17 cellular contexts compared by ENCODE assay signal in genomic region chr14:74528886-74529285, GRCh38. TPM values are rescaled to one million over a fixed set of nuclear protein-coding genes. Genes with fewer than 3 reads are reported as not detected.
DNase-seq lines count a peak whose midpoint lies in the region; FAIRE-seq and TF ChIP-seq lines count a peak whose summit lies in the region.
"Had no signal": no experiment of that assay in that cellular context is flagged by ENCODE, and none has a peak within 500 bp of the region (broad histone marks: within the 10 kb centered on the region; RNA-seq: fewer than 3 reads in every experiment).

No MANE protein-coding gene starts in this region.

- H4K20me1 ChIP-seq in mammary epithelial cell (ENCODE audit: insufficient read depth, low read length) (no peaks in the 10 kb centered on the region), H1 (replicated peaks in 1 of 2; ENCODE audit: control insufficient read depth in 1 of 2, insufficient read depth in 2 of 2, low read length in 2 of 2) (no peaks in the 10 kb centered on the region)
- H4K20me1 ChIP-seq: BLaER1 treated with 17β-estradiol and CSF1 and Interleukin-3, amounts not matched to agents 10 nM and 100 nM had no signal

- peak overlapping the region; percentile 74 to 87 for H3K27ac ChIP-seq in breast epithelium
- H3K27ac ChIP-seq in mammary epithelial cell (ENCODE audit: insufficient read depth, low read depth, low read length) = no peak overlapping the region
- H3K27ac ChIP-seq in RWPE1 = peak overlapping the region; percentile 39; the same call in 1 of the 2 replicates
- H3K27ac ChIP-seq in H1 (ENCODE audit: low read depth, low read length) = no peak overlapping the region
- H3K27ac ChIP-seq: BLaER1 treated with 17β-estradiol and CSF1 and Interleukin-3, amounts not matched to agents 10 nM and 100 nM; HL-60 had no signal

- POLR2A ChIA-PET in RWPE1 (lab: Yijun Ruan, JAX; ENCODE audit: low non-redundant PET) = no interaction called here
- POLR2A ChIA-PET in H1 (lab: Charles Lee; ENCODE audit: partially characterized antibody) = interaction anchor here (1.0 to 1.2 kb wide), 2 partner anchors 13 to 92 kb away, joined by 3 read pairs; no protein-coding TSS in a partner anchor

- H2BK5ac ChIP-seq in H1 (ENCODE audit: low read depth, low read length) = no peak overlapping the region; the same call in 1 of the 2 replicates

- H3K36me3 ChIP-seq in breast epithelium = no peaks in the 10 kb centered on the region
- H3K36me3 ChIP-seq in mammary epithelial cell (ENCODE audit: insufficient read depth, low read length) = peaks cover 3% of the 10 kb centered on the region
- H3K36me3 ChIP-seq in H1 (ENCODE audit: control insufficient read depth in 2 of 4, insufficient read depth in 4 of 4, low read length in 3 of 4) = no peaks in the 10 kb centered on the region
- H3K36me3 ChIP-seq: BLaER1 treated with 17β-estradiol and CSF1 and Interleukin-3, amounts not matched to agents 10 nM and 100 nM; HAP-1 had no signal

- H4K8ac ChIP-seq in H1 (ENCODE audit: extremely low read depth, insufficient read depth, low read length) = no peak overlapping the region

- TF ChIP-seq EP300 in H1 (IDR thresholded peaks at IDR 0.05; ENCODE audit: borderline replicate concordance in 1 of 2, low read depth in 2 of 2, low read length in 2 of 2) = no peak

- no peak overlapping the region for H3K18ac ChIP-seq in H1 (ENCODE audit: extremely low read depth, low read length)

- TF ChIP-seq CTCF in breast epithelium (IDR thresholded peaks at IDR 0.05) (no peak), mammary epithelial cell (conservative IDR thresholded peaks at IDR 0.05 in 1 of 2, IDR thresholded peaks at IDR 0.05 in 1 of 2; ENCODE audit: extremely low read depth in 1 of 2, insufficient read depth in 1 of 2, low read depth in 1 of 2, low read length in 2 of 2) (no peak), RWPE1 (conservative IDR thresholded peaks at IDR 0.05; ENCODE audit: low read depth) (no peak), H1 (IDR thresholded peaks at IDR 0.05; ENCODE audit: control extremely low read depth in 1 of 3, insufficient read depth in 1 of 3, low read depth in 1 of 3, low read length in 3 of 3) (no peak)

- H3K14ac ChIP-seq in H1 (ENCODE audit: insufficient read length) = no peak overlapping the region

- H2BK12ac ChIP-seq in H1 (ENCODE audit: low read depth, low read length) = 0 out of 2 replicates have a peak overlapping the region, but pooled peaks have one; percentile 9

- DNase-seq in breast epithelium (ENCODE audit: low spot score in 2 of 2) (no peak), mammary epithelial cell (no peak), RWPE1 (ENCODE audit: low spot score) (no peak), H1 (ENCODE audit: low read depth in 1 of 2, low spot score in 2 of 2) (no peak), urothelium cell line (ENCODE audit: low spot score) (no peak), erythroblast (lab: John Stamatoyannopoulos, UW) (no peak), NCI-H1417 (lab: John Stamatoyannopoulos, UW) (no peak)
- DNase-seq: CD8-positive, alpha-beta T cell; COR-L47; DMS 273 treated with DMSO at 0.1 percent for 48 hours; IMR-90 had no signal

- no peak overlapping the region for H3K4me2 ChIP-seq in mammary epithelial cell (ENCODE audit: insufficient read depth, low read depth, low read length)
- H3K4me2 ChIP-seq in H1 (ENCODE audit: insufficient read depth in 1 of 2, low read depth in 2 of 2, low read length in 2 of 2) = no peak overlapping the region

- TF ChIP-seq RAD21 in H1 (IDR thresholded peaks at IDR 0.05 in 1 of 2, conservative IDR thresholded peaks at IDR 0.05 in 1 of 2; ENCODE audit: low read depth in 2 of 2, low read length in 2 of 2) = no peak

- no peak overlapping the region for H2BK120ac ChIP-seq in H1 (replicated peaks; ENCODE audit: low read depth, low read length)

- H4K5ac ChIP-seq in H1 (ENCODE audit: insufficient read length, low read depth, low read length) = no peak overlapping the region

- 53% methylated on average over 7 of the region's 10 CpGs for WGBS in mammary epithelial cell (ENCODE audit: low coverage, missing lambda C conversion rate)
- 90% methylated on average over 10 of the region's 10 CpGs; no CpG with 5 or more reads in 1 of the 2 experiments for WGBS in H1 (ENCODE audit: extremely low coverage in 1 of 2, insufficient coverage in 1 of 2, insufficient read length in 1 of 2, insufficient replicate concordance in 2 of 2, low coverage in 1 of 2, low lambda C conversion rate in 2 of 2, missing lambda C conversion rate in 1 of 2), 2 experiments

- no peak overlapping the region for H3K23ac ChIP-seq in H1 (ENCODE audit: insufficient read length)

- BruUV-seq in mammary epithelial cell (replicated peaks; lab: Mats Ljungman, UMichigan) = no TSS peak

- no peak overlapping the region for H3K4ac ChIP-seq in H1 (replicated peaks; ENCODE audit: insufficient read length, low read depth, low read length)

- in situ Hi-C loops in mammary epithelial cell (cut with MboI; ENCODE audit: low sequenced_read_pairs in 2 of 2) = no loop called here

- H2BK20ac ChIP-seq in H1 (ENCODE audit: low read length) = no peak overlapping the region

- no peaks in the 10 kb centered on the region for H3K79me1 ChIP-seq in H1 (ENCODE audit: low read depth, low read length)

- no peaks in the 10 kb centered on the region for H3K23me2 ChIP-seq in H1 (ENCODE audit: low read depth, low read length)

- dilution Hi-C loops in mammary epithelial cell (cut with HindIII; ENCODE audit: low sequenced_read_pairs) = no loop called here

- no peak overlapping the region for H3K4me3 ChIP-seq in breast epithelium
- H3K4me3 ChIP-seq in mammary epithelial cell (replicated peaks in 1 of 3; ENCODE audit: insufficient read depth in 1 of 3, low read depth in 2 of 3, low read length in 3 of 3) = no peak overlapping the region
- H3K4me3 ChIP-seq in H1 (ENCODE audit: extremely low read depth in 1 of 4, insufficient read depth in 2 of 4, low read depth in 3 of 4, low read length in 4 of 4) = no peak overlapping the region
- H3K4me3 ChIP-seq: BLaER1 treated with 17β-estradiol and CSF1 and Interleukin-3, amounts not matched to agents 10 nM and 100 nM; HAP-1 had no signal

- H2AFZ ChIP-seq in mammary epithelial cell (ENCODE audit: low read depth, low read length) (no peak overlapping the region), H1 (ENCODE audit: low read length) (no peak overlapping the region)

- FAIRE-seq in H1 (lab: Jason Lieb, UNC) = no peak
- peak; percentile 53 for FAIRE-seq in urothelium cell line (lab: Jason Lieb, UNC)
- FAIRE-seq: G401.6, GM12891, GM19239 had no signal

- H3K4me1 ChIP-seq in breast epithelium = peaks cover 0 to 16% of the 10 kb centered on the region in 2 donors
- peaks cover 34% of the 10 kb centered on the region for H3K4me1 ChIP-seq in mammary epithelial cell (ENCODE audit: insufficient read depth, low read length)
- H3K4me1 ChIP-seq in H1 (replicated peaks in 1 of 4; ENCODE audit: control insufficient read depth in 3 of 4, insufficient read depth in 4 of 4, low read length in 3 of 4) = peaks cover 0 to 6% (median 3%) of the 10 kb centered on the region in 4 experiments; a peak in 3 of 7 replicates

- H4K91ac ChIP-seq in H1 (replicated peaks; ENCODE audit: insufficient read length, low read length) = no peak overlapping the region

- H3K9ac ChIP-seq in mammary epithelial cell (ENCODE audit: insufficient read depth, low read length) (no peak overlapping the region), H1 (replicated peaks in 1 of 4; ENCODE audit: extremely low read depth in 1 of 4, low read depth in 3 of 4, low read length in 3 of 4) (no peak overlapping the region)
- H3K9ac ChIP-seq: BLaER1 treated with 17β-estradiol and CSF1 and Interleukin-3, amounts not matched to agents 10 nM and 100 nM had no signal

- no peak overlapping the region for H3K56ac ChIP-seq in H1 (replicated peaks; ENCODE audit: insufficient read length, low read depth, low read length)

- TF ChIP-seq POLR2A in breast epithelium (IDR thresholded peaks at IDR 0.05) = no peak
- TF ChIP-seq POLR2A in H1 (IDR thresholded peaks at IDR 0.05; ENCODE audit: control extremely low read depth in 1 of 2, low read depth in 2 of 2, low read length in 2 of 2) = no peak
- no peak for TF ChIP-seq POLR2A in erythroblast (IDR thresholded peaks at IDR 0.05; ENCODE audit: low read length)

- CTCF ChIA-PET in mammary epithelial cell (lab: Charles Lee; ENCODE audit: low non-redundant PET) = no interaction called here
- CTCF ChIA-PET in RWPE1 (lab: Yijun Ruan, JAX) = interaction anchor here (1.3 kb wide), 1 partner anchor 44 kb away, joined by 3 read pairs; no protein-coding TSS in a partner anchor
- CTCF ChIA-PET in H1 (lab: Charles Lee; ENCODE audit: partially characterized antibody) = interaction anchor here (0.8 to 8.3 kb wide), 7 partner anchors 11 to 121 kb away, joined by 4 to 61 read pairs (median 24); no protein-coding TSS in a partner anchor

- intact Hi-C loops in breast epithelium (cut with DNase I; ENCODE audit: low total_unique reads) (no loop called here), mammary epithelial cell (cut with micrococcal nuclease) (no loop called here)

- H3K9me3 ChIP-seq in breast epithelium = no peaks in the 10 kb centered on the region
- no peaks in the 10 kb centered on the region for H3K9me3 ChIP-seq in mammary epithelial cell (replicated peaks; ENCODE audit: insufficient read depth, low read length)
- no peaks in the 10 kb centered on the region for H3K9me3 ChIP-seq in H1 (ENCODE audit: insufficient read depth in 2 of 2, low read depth in 1 of 2, low read length in 1 of 2)
- H3K9me3 ChIP-seq: BLaER1 treated with 17β-estradiol and CSF1 and Interleukin-3, amounts not matched to agents 10 nM and 100 nM; HAP-1 had no signal

- H2AK5ac ChIP-seq in H1 (ENCODE audit: low read depth, low read length) = no peak overlapping the region

- no peaks in the 10 kb centered on the region for H3K79me2 ChIP-seq in mammary epithelial cell (ENCODE audit: insufficient read depth, low read length)
- H3K79me2 ChIP-seq in H1 (ENCODE audit: control insufficient read depth in 1 of 2, insufficient read depth in 2 of 2, low read length in 2 of 2) = no peaks in the 10 kb centered on the region

- no peaks in the 10 kb centered on the region for H3K27me3 ChIP-seq in breast epithelium
- no peaks in the 10 kb centered on the region for H3K27me3 ChIP-seq in mammary epithelial cell (ENCODE audit: insufficient read depth, low read length)
- no peaks in the 10 kb centered on the region for H3K27me3 ChIP-seq in H1 (replicated peaks in 1 of 4; ENCODE audit: control insufficient read depth in 3 of 4, extremely low read depth in 1 of 4, insufficient read depth in 3 of 4, low read length in 3 of 4)
- H3K27me3 ChIP-seq: BLaER1 treated with 17β-estradiol and CSF1 and Interleukin-3, amounts not matched to agents 10 nM and 100 nM had no signal

- H2BK15ac ChIP-seq in H1 (ENCODE audit: low read length) = no peak overlapping the region

RNA-seq across cellular contexts. Expression of gene ISCA2, which starts 35.3 kb away (rescaled TPM):
- total RNA-seq in breast epithelium (10 to 100 TPM; 17.3 to 31.8 (median 21.3) TPM), mammary epithelial cell (10 to 100 TPM in 1 of 2 donors, 1 to 10 TPM in 1; 6.7 to 18.2 TPM)
- polyA plus RNA-seq in mammary epithelial cell (20.5 TPM), H1 (2011; rRNA removed) (58.2 and 78.6 TPM in 2 replicates)
- polyA minus RNA-seq in mammary epithelial cell = not detected
- total RNA-seq in H1 (2021; fragmentation: NEBNext Ultra II Directional; extraction: Animal tissue kit (Norgen Biotek cat#: 25700)) = 43.5 and 51.5 TPM in 2 replicates
- polyA plus RNA-seq in H1 (2011; cell fraction: cytosol; rRNA removed) = 56.9 TPM
- 14.9 TPM for polyA plus RNA-seq in H1 (2011; cell fraction: nucleus; rRNA removed)
- polyA plus RNA-seq in H1 (2012, experiment 1 of 2) = 29.6 to 43.0 TPM (median 33.9 TPM) in 4 replicates
- polyA plus RNA-seq in H1 (2012, experiment 2 of 2) = 100 TPM
- polyA plus RNA-seq in H1 (2013, experiment 1 of 2) = 37.6 TPM
- 40.2 TPM for polyA plus RNA-seq in H1 (2013, experiment 2 of 2)
- polyA minus RNA-seq in H1 (2011; rRNA and poly(A)+ RNA removed) = 13.1 and 13.7 TPM in 2 replicates
- 20.4 TPM for polyA minus RNA-seq in H1 (2011; cell fraction: cytosol; rRNA and poly(A)+ RNA removed)
- 8.2 TPM for polyA minus RNA-seq in H1 (2011; cell fraction: nucleus; rRNA and poly(A)+ RNA removed)

RNA-seq across cellular contexts. Expression of gene NPC2, which starts 35.8 kb away (rescaled TPM):
- total RNA-seq in breast epithelium = 100 to 1,000 TPM; 277 to 663 (median 594) TPM
- total RNA-seq in mammary epithelial cell = 100 to 1,000 TPM; 248 to 347 TPM
- polyA plus RNA-seq in mammary epithelial cell = 466 TPM
- polyA minus RNA-seq in mammary epithelial cell = 327 TPM
- 168 and 178 TPM in 2 replicates for total RNA-seq in H1 (2021; fragmentation: NEBNext Ultra II Directional; extraction: Animal tissue kit (Norgen Biotek cat#: 25700))
- polyA plus RNA-seq in H1 (2011; rRNA removed) = 258 and 287 TPM in 2 replicates
- 273 TPM for polyA plus RNA-seq in H1 (2011; cell fraction: cytosol; rRNA removed)
- 288 TPM for polyA plus RNA-seq in H1 (2011; cell fraction: nucleus; rRNA removed)
- 283 to 375 TPM (median 345 TPM) in 4 replicates for polyA plus RNA-seq in H1 (2012, experiment 1 of 2)
- 241 TPM for polyA plus RNA-seq in H1 (2012, experiment 2 of 2)
- 424 TPM for polyA plus RNA-seq in H1 (2013, experiment 1 of 2)
- 546 TPM for polyA plus RNA-seq in H1 (2013, experiment 2 of 2)
- polyA minus RNA-seq in H1 (2011; rRNA and poly(A)+ RNA removed) = 253 and 295 TPM in 2 replicates
- 120 TPM for polyA minus RNA-seq in H1 (2011; cell fraction: cytosol; rRNA and poly(A)+ RNA removed)
- polyA minus RNA-seq in H1 (2011; cell fraction: nucleus; rRNA and poly(A)+ RNA removed) = 120 TPM

Comparison
In these comparisons a context has a peak if more than half of its experiments do, and no peak if none do; other contexts are left out.
1. H3K27ac ChIP-seq: peak in breast epithelium (2 of 2) and RWPE1 (single experiment); none in mammary epithelial cell (single experiment) and H1 (single experiment).